11 cellular contexts compared by ENCODE assay signal in the genomic region with DNA sequence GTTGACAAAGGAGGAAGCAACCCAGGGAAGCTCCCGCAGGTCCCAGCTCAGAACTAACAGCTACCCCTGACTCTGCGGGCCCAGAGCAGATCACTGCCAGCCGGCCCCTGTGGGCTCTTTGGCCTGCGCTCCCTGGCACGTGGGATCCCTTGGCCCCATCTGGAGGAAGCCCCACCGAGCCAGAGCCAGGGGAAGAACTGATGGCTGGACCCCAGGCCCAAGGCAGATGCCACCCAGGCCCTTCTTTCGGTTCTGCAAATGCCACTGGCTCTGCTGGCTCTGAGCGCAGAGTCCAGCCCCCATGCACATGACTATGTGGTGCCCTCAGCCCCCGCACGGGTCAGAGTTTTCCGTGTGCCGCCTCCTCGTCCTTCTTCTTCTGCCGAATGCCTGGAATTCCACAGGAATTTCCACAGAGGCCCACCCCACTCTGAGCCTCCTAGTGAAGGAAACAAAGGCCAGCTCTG. TPM values are rescaled to one million over a fixed set of nuclear protein-coding genes. Genes with fewer than 3 reads are reported as not detected.
DNase-seq lines count a peak whose midpoint lies in the region; ATAC-seq, FAIRE-seq and TF ChIP-seq lines count a peak whose summit lies in the region.
"Had no signal": no experiment of that assay in that cellular context is flagged by ENCODE, and none has a peak within 500 bp of the region (broad histone marks: within the 10 kb centered on the region; RNA-seq: fewer than 3 reads in every experiment).

No MANE protein-coding gene starts in this region.

- in situ Hi-C loops in HAP-1 (cut with MboI; ENCODE audit: low sequenced_read_pairs): loop anchor here (25.0 kb wide), 1 partner anchor 670 kb away; no protein-coding TSS in a partner anchor

- no peaks in the 10 kb centered on the region for H3K36me3 ChIP-seq in HAP-1 (replicated peaks)

- ATAC-seq in omental fat pad (ENCODE audit: low FRiP score) (peak; percentile 82), HG02798 (IDR thresholded peaks at IDR 0.05; ENCODE audit: poor library complexity, unreplicated experiment) (no peak)

- DNase-seq in AG08395 (ENCODE audit: low spot score) (peak; percentile 75), RCC 7860 (ENCODE audit: low spot score) (peak; percentile 76), foreskin fibroblast (peak; percentile 92 to 95), omental fat pad (ENCODE audit: low spot score) (no peak), NCI-H748 (lab: John Stamatoyannopoulos, UW; ENCODE audit: unreplicated experiment) (no peak), HAP-1 (ENCODE audit: low spot score in 2 of 2) (no peak)
- no peak for DNase-seq in activated naive CD4-positive, alpha-beta T cell (lab: John Stamatoyannopoulos, UW)
- DNase-seq: activated CD4-positive, alpha-beta T cell treated with anti-CD3 and anti-CD28 coated beads for 4 hours; NCI-H1694 treated with DMSO at 0.1 percent for 48 hours had no signal

- H3K4me1 ChIP-seq in HAP-1: no peaks in the 10 kb centered on the region

- no peaks in the 10 kb centered on the region for H3K9me3 ChIP-seq in HAP-1

- no peak overlapping the region for H3K4me3 ChIP-seq in foreskin fibroblast (ENCODE audit: low read depth in 1 of 2, low read length in 2 of 2)
- H3K4me3 ChIP-seq in HAP-1: no peak overlapping the region

- no peak for FAIRE-seq in RCC 7860 (lab: Jason Lieb, UNC)
- FAIRE-seq: endometrium had no signal

- H3K27me3 ChIP-seq in HAP-1 (ENCODE audit: low read depth): no peaks in the 10 kb centered on the region

- no peak for TF ChIP-seq CTCF in foreskin fibroblast (IDR thresholded peaks at IDR 0.05; ENCODE audit: low read depth, low read length)
- no peak for TF ChIP-seq CTCF in omental fat pad (IDR thresholded peaks at IDR 0.05)

RNA-seq across cellular contexts. Expression of gene SNN, which starts 35.8 kb away (rescaled TPM):
- total RNA-seq in omental fat pad: 10 to 100 TPM; 25.9 to 52.2 (median 41.9) TPM

RNA-seq across cellular contexts. Expression of gene LITAF, which starts 45.8 kb away (rescaled TPM):
- total RNA-seq in omental fat pad: 100 to 1,000 TPM in 2 of 4 donors, 10 to 100 TPM in 2; 69.8 to 196 (median 103) TPM

Comparison
In these comparisons a context has a peak if more than half of its experiments do, and no peak if none do; other contexts are left out.
1. DNase-seq: peak in AG08395 (single experiment), RCC 7860 (single experiment) and foreskin fibroblast (2 of 2); none in omental fat pad (single experiment), NCI-H748 (single experiment), HAP-1 (0 of 2) and activated naive CD4-positive, alpha-beta T cell (0 of 4).